In genomic region chr4:37453004-37453360, GRCh38 we compare ENCODE assay signal across 8 cellular contexts.
A peak's percentile ranks its signal among the peaks of the same experiment; 100 is the strongest.
DNase-seq lines count a peak whose midpoint lies in the region; ATAC-seq and TF ChIP-seq lines count a peak whose summit lies in the region.

No MANE protein-coding gene starts in this region.

- peaks cover 5% of the 10 kb centered on the region for H3K4me1 ChIP-seq in cardiac muscle cell (ENCODE audit: low read depth)
- H3K4me1 ChIP-seq in osteoblast (ENCODE audit: insufficient read depth, low read length), result no peaks in the 10 kb centered on the region

- DNase-seq in DMS 273 (lab: John Stamatoyannopoulos, UW; ENCODE audit: unreplicated experiment), result peak; percentile 86
- peak; percentile 58 for DNase-seq in HuH-7.5 (ENCODE audit: low spot score)
- DNase-seq in NOMO-1 treated with dmso at 0.1 percent for 144 hours (lab: John Stamatoyannopoulos, UW; ENCODE audit: unreplicated experiment), result peak; percentile 19
- peak; percentile 78 to 82 for DNase-seq in cardiac muscle cell (ENCODE audit: low read depth in 1 of 2, low spot score in 1 of 2)
- peak; percentile 86 for DNase-seq in osteoblast (ENCODE audit: insufficient read length, low spot score, missing footprints)

- H3K27me3 ChIP-seq in cardiac muscle cell (peaks cover 89% of the 10 kb centered on the region), osteoblast (ENCODE audit: insufficient read depth, low read length) (peaks cover 36% of the 10 kb centered on the region)

- H3K36me3 Mint-ChIP-seq in activated naive CD8-positive, alpha-beta T cell, result no peaks in the 10 kb centered on the region

- no peak overlapping the region for H3K27ac Mint-ChIP-seq in activated naive CD8-positive, alpha-beta T cell

- H3K36me3 ChIP-seq in cardiac muscle cell (no peaks in the 10 kb centered on the region), osteoblast (ENCODE audit: insufficient read depth, low read length) (no peaks in the 10 kb centered on the region)

- H3K9me3 Mint-ChIP-seq in activated naive CD8-positive, alpha-beta T cell (ENCODE audit: low read depth), result no peaks in the 10 kb centered on the region

- peak overlapping the region; percentile 76 for H3K4me2 ChIP-seq in osteoblast (ENCODE audit: insufficient read depth, low read length)

- peaks cover 45% of the 10 kb centered on the region for H3K27me3 Mint-ChIP-seq in activated naive CD8-positive, alpha-beta T cell

- no peaks in the 10 kb centered on the region for H3K9me3 ChIP-seq in cardiac muscle cell (ENCODE audit: low read depth)
- H3K9me3 ChIP-seq in osteoblast (ENCODE audit: low read depth, low read length), result no peaks in the 10 kb centered on the region

- peaks cover 16% of the 10 kb centered on the region for H3K4me1 Mint-ChIP-seq in activated naive CD8-positive, alpha-beta T cell (ENCODE audit: low read depth)

- H2AFZ ChIP-seq in osteoblast (ENCODE audit: low read length), result no peak overlapping the region

- H3K79me2 ChIP-seq in osteoblast (ENCODE audit: insufficient read depth, low read length), result no peaks in the 10 kb centered on the region

- H3K4me3 Mint-ChIP-seq in activated naive CD8-positive, alpha-beta T cell, result peak overlapping the region; percentile 87

- H3K27ac ChIP-seq in cardiac muscle cell, result no peak overlapping the region
- H3K27ac ChIP-seq in osteoblast (ENCODE audit: low read depth, low read length), result no peak overlapping the region

- TF ChIP-seq CTCF in cardiac muscle cell (IDR thresholded peaks at IDR 0.05; ENCODE audit: low read depth, low read length) (peak; percentile 68), osteoblast (IDR thresholded peaks at IDR 0.05; ENCODE audit: extremely low read depth, low read depth, low read length) (peak; percentile 55)

- H4K20me1 ChIP-seq in osteoblast (ENCODE audit: insufficient read depth, low read length), result no peaks in the 10 kb centered on the region

- peak; percentile 70 for ATAC-seq in GM21360 (IDR thresholded peaks at IDR 0.05; ENCODE audit: unreplicated experiment)
- ATAC-seq in HG03139 (IDR thresholded peaks at IDR 0.05; ENCODE audit: unreplicated experiment), result no peak

- peak overlapping the region; percentile 48 for H3K4me3 ChIP-seq in cardiac muscle cell
- H3K4me3 ChIP-seq in osteoblast (ENCODE audit: insufficient read depth, low read length), result peak overlapping the region; percentile 59

Comparison
In these comparisons a context has a peak if more than half of its experiments do, and no peak if none do; other contexts are left out.
1. DNase-seq: peak in every context shown above with its lines; median percentile 86 in DMS 273; 86 in osteoblast; 80 in cardiac muscle cell; 58 in HuH-7.5; 19 in NOMO-1 treated with dmso at 0.1 percent for 144 hours.